8 cellular contexts compared by ENCODE assay signal in genomic region chr2:96531872-96532505, GRCh38. TPM values are rescaled to one million over a fixed set of nuclear protein-coding genes. Genes with fewer than 3 reads are reported as not detected.
DNase-seq lines count a peak whose midpoint lies in the region; ATAC-seq, FAIRE-seq and TF ChIP-seq lines count a peak whose summit lies in the region.

No MANE protein-coding gene starts in this region.

- TF ChIP-seq CTCF in liver (IDR thresholded peaks at IDR 0.05; ENCODE audit: low read depth, low read length, missing input control), result no peak

- H3K27ac Mint-ChIP-seq in activated CD4-positive, alpha-beta memory T cell treated with anti-CD3 and anti-CD28 coated beads, Interleukin-2, amount 10 ng/mL, durations not matched to agents 7 days and 5 days, result peak overlapping the region; percentile 66

- H3K4me3 ChIP-seq in duodenal mucosa (ENCODE audit: low read depth in 1 of 2, low read length in 2 of 2) (peak overlapping the region; percentile 41 to 58), liver (ENCODE audit: low read depth in 1 of 3, low read length in 3 of 3) (no peak overlapping the region)

- FAIRE-seq in G401.6 (lab: Jason Lieb, UNC), result peak; percentile 67

- no peak for TF ChIP-seq RAD21 in liver (IDR thresholded peaks at IDR 0.05)

- H3K36me3 Mint-ChIP-seq in activated CD4-positive, alpha-beta memory T cell treated with anti-CD3 and anti-CD28 coated beads, Interleukin-2, amount 10 ng/mL, durations not matched to agents 7 days and 5 days (ENCODE audit: low read depth), result peaks cover under 1% of the 10 kb centered on the region

- ATAC-seq in HG03280 (IDR thresholded peaks at IDR 0.05; ENCODE audit: unreplicated experiment) (peak; percentile 25), GM19328 (IDR thresholded peaks at IDR 0.05; ENCODE audit: unreplicated experiment) (no peak)

- peak overlapping the region; percentile 22 for H3K4me3 Mint-ChIP-seq in activated CD4-positive, alpha-beta memory T cell treated with anti-CD3 and anti-CD28 coated beads, Interleukin-2, amount 10 ng/mL, durations not matched to agents 7 days and 5 days

- peak; percentile 82 for DNase-seq in NCI-H748 (lab: John Stamatoyannopoulos, UW; ENCODE audit: unreplicated experiment)
- peak; percentile 81 for DNase-seq in activated CD4-positive, alpha-beta memory T cell treated with anti-CD3 and anti-CD28 coated beads, Interleukin-2, amount 10 ng/mL, durations not matched to agents 7 days and 5 days
- DNase-seq in stimulated activated CD4-positive, alpha-beta T cell treated with anti-CD3 and anti-CD28 coated beads, Interleukin-2, amount 100 ng/mL, for 48 hours, result peak; percentile 76 to 82

- peaks cover 9% of the 10 kb centered on the region for H3K27me3 Mint-ChIP-seq in activated CD4-positive, alpha-beta memory T cell treated with anti-CD3 and anti-CD28 coated beads, Interleukin-2, amount 10 ng/mL, durations not matched to agents 7 days and 5 days

- WGBS in liver, result 31% methylated on average over 23 of the region's 23 CpGs

- H3K9ac ChIP-seq in duodenal mucosa (ENCODE audit: low read depth in 1 of 2, low read length in 2 of 2) (peak overlapping the region; percentile 49 to 75), liver (ENCODE audit: low read depth in 1 of 2, low read length in 2 of 2) (peak overlapping the region in 1 of 2 donors; percentile 32)

- no peaks in the 10 kb centered on the region for H3K9me3 Mint-ChIP-seq in activated CD4-positive, alpha-beta memory T cell treated with anti-CD3 and anti-CD28 coated beads, Interleukin-2, amount 10 ng/mL, durations not matched to agents 7 days and 5 days

- POLR2A ChIA-PET in activated CD4-positive, alpha-beta memory T cell treated with anti-CD3 and anti-CD28 coated beads, Interleukin-2, amount 10 ng/mL, durations not matched to agents 7 days and 5 days (lab: Charles Lee), result interaction anchor here (0.9 to 9.8 kb wide), 4 partner anchors 7 to 25 kb away, joined by 3 to 221 read pairs (median 6); partner anchors contain the start of gene ARID5A

- CTCF ChIA-PET in activated CD4-positive, alpha-beta memory T cell treated with anti-CD3 and anti-CD28 coated beads, Interleukin-2, amount 10 ng/mL, durations not matched to agents 7 days and 5 days (lab: Charles Lee), result interaction anchor here (0.7 kb wide), 1 partner anchor 18 kb away, joined by 3 read pairs; no protein-coding TSS in a partner anchor

- peaks cover 79% of the 10 kb centered on the region for H3K4me1 Mint-ChIP-seq in activated CD4-positive, alpha-beta memory T cell treated with anti-CD3 and anti-CD28 coated beads, Interleukin-2, amount 10 ng/mL, durations not matched to agents 7 days and 5 days

- H3K4me1 ChIP-seq in duodenal mucosa (ENCODE audit: control insufficient read depth in 1 of 2, insufficient read depth in 2 of 2, low read length in 2 of 2) (peaks cover 44 to 50% of the 10 kb centered on the region in 2 donors), liver (ENCODE audit: control insufficient read depth in 4 of 4, insufficient read depth in 4 of 4, low read length in 3 of 4) (peaks cover 0 to 5% (median 3%) of the 10 kb centered on the region in 4 donors)

- peak overlapping the region; percentile 78 for H3K27ac ChIP-seq in duodenal mucosa (ENCODE audit: low read depth, low read length)
- peak overlapping the region; percentile 21 to 50 for H3K27ac ChIP-seq in liver (ENCODE audit: low read depth in 1 of 2, low read length in 2 of 2)

- no peaks in the 10 kb centered on the region for H3K27me3 ChIP-seq in duodenal mucosa (ENCODE audit: control insufficient read depth in 1 of 2, insufficient read depth in 2 of 2, low read length in 2 of 2)
- no peaks in the 10 kb centered on the region for H3K27me3 ChIP-seq in liver (ENCODE audit: control insufficient read depth in 4 of 4, insufficient read depth in 4 of 4, low read length in 3 of 4)

- H3K9me3 ChIP-seq in duodenal mucosa (ENCODE audit: control insufficient read depth in 1 of 2, low read length in 2 of 2), result no peaks in the 10 kb centered on the region
- H3K9me3 ChIP-seq in liver (ENCODE audit: control insufficient read depth in 4 of 4, low read length in 3 of 4), result no peaks in the 10 kb centered on the region

- no peaks in the 10 kb centered on the region for H3K36me3 ChIP-seq in duodenal mucosa (ENCODE audit: control insufficient read depth in 1 of 2, insufficient read depth in 2 of 2, low read length in 2 of 2)
- no peaks in the 10 kb centered on the region for H3K36me3 ChIP-seq in liver (ENCODE audit: control insufficient read depth in 4 of 4, insufficient read depth in 3 of 4, low read depth in 1 of 4, low read length in 3 of 4)

TF ChIP-seq in liver, 16 proteins besides CTCF, POLR2A, EP300 and RAD21:
- TF ChIP-seq JUND (IDR thresholded peaks at IDR 0.05) (peak in 1 of 2 donors; percentile 68), RXRA (IDR thresholded peaks at IDR 0.05) (peak in 1 of 2 donors; percentile 8), EGR1 (IDR thresholded peaks at IDR 0.05; ENCODE audit: low read depth in 2 of 2) (no peak), SP1 (IDR thresholded peaks at IDR 0.05) (peak; percentile 18)
- TF ChIP-seq, protein P1, sequence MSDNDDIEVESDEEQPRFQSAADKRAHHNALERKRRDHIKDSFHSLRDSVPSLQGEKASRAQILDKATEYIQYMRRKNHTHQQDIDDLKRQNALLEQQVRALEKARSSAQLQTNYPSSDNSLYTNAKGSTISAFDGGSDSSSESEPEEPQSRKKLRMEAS (IDR thresholded peaks at IDR 0.05), result no peak

RNA-seq across cellular contexts. Expression of gene ARID5A, which starts 4.6 kb away (rescaled TPM):
- 10 to 100 TPM; 80.0 to 86.8 TPM for total RNA-seq in activated CD4-positive, alpha-beta memory T cell treated with anti-CD3 and anti-CD28 coated beads, Interleukin-2, amount 10 ng/mL, durations not matched to agents 7 days and 5 days
- total RNA-seq in liver, result 1 to 10 TPM; 7.4 to 9.3 TPM
- 10 to 100 TPM; 12.7 to 17.8 TPM for polyA plus RNA-seq in liver

RNA-seq across cellular contexts. Expression of gene NEURL3, which starts 26.8 kb away (rescaled TPM):
- total RNA-seq in activated CD4-positive, alpha-beta memory T cell treated with anti-CD3 and anti-CD28 coated beads, Interleukin-2, amount 10 ng/mL, durations not matched to agents 7 days and 5 days, result 1 to 10 TPM in 1 of 2 experiments, under 1 TPM in 1; 0.78 to 1.0 TPM
- total RNA-seq in liver, result 1 to 10 TPM; 1.8 to 3.4 TPM
- under 1 TPM; 0.61 to 0.97 TPM for polyA plus RNA-seq in liver

Comparison
In these comparisons a context has a peak if more than half of its experiments do, and no peak if none do; other contexts are left out.
1. H3K4me3 ChIP-seq: peak in duodenal mucosa (2 of 2); none in liver (0 of 3).
2. RNA of gene ARID5A, which starts 4.6 kb away (total RNA-seq): 80.0 to 86.8 TPM in activated CD4-positive, alpha-beta memory T cell treated with anti-CD3 and anti-CD28 coated beads, Interleukin-2, amount 10 ng/mL, durations not matched to agents 7 days and 5 days; 7.4 to 9.3 TPM in liver; every median in the first group is over 4 times any median in the second.
3. Peak in every context shown above with its lines, with median percentiles within 50 percentile points of each other: DNase-seq.